In the genomic region with DNA sequence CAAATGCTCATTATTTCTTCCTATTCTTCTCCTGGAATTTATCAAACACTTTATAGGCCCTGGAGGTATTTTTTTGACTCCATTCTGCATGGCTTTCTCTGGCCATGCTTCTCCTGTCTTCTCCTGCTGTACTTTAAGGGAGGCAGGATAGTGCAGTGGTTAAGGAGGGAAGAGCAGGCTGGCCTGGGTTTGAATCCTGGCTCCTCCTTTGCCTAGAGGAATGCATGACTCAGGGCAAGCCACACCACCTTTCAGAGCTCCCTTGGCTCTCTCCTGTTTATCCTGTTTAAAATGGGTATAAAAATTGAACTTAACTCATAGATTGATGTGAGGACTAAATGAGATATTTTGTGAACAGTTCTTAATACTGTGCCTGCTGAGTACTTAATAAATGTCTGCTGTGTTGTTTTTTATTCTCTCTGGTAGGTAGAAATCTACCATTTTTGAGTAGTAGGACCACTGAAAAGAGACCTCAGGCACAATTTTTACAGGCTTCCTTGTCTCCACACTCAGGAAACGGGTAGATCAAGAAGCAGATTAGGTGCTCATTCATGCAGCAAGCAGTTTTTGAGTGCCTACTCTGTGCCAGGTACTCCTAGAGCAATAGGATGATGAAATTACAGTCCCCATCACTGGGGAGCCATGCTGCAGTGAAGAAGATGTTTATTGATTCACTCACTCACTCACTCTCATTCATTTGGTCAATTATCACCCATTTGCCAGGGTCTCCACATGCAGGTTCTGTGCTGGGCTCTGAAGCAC, we compare ENCODE assay signal across 22 cellular contexts. TPM values are rescaled to one million over a fixed set of nuclear protein-coding genes. Genes with fewer than 3 reads are reported as not detected.
DNase-seq lines count a peak whose midpoint lies in the region; ATAC-seq and TF ChIP-seq lines count a peak whose summit lies in the region.
"Had no signal": no experiment of that assay in that cellular context is flagged by ENCODE, and none has a peak within 500 bp of the region (broad histone marks: within the 10 kb centered on the region; RNA-seq: fewer than 3 reads in every experiment).

No MANE protein-coding gene starts in this region.

- TF ChIP-seq CTCF in GM23338 (conservative IDR thresholded peaks at IDR 0.05; ENCODE audit: low read depth in 2 of 2) (no peak), PC-9 (conservative IDR thresholded peaks at IDR 0.05) (no peak)

- H3K27ac ChIP-seq in BLaER1 (no peak overlapping the region), GM23338 (ENCODE audit: low read depth) (no peak overlapping the region), PC-9 (peak overlapping the region; percentile 94), epithelial cell of prostate (peak overlapping the region; percentile 95)
- H3K27ac ChIP-seq: suprapubic skin had no signal

- no peaks in the 10 kb centered on the region for H3K36me3 Mint-ChIP-seq in GM23338 (ENCODE audit: low read depth)
- H3K36me3 Mint-ChIP-seq: memory B cell, natural killer cell had no signal

- CTCF ChIA-PET in PC-9 (lab: Charles Lee) = interaction anchor here (0.6 to 1.0 kb wide), 4 partner anchors 22 to 1838 kb away, joined by 3 read pairs; no protein-coding TSS in a partner anchor

- POLR2A ChIA-PET in PC-9 (lab: Charles Lee; ENCODE audit: unreplicated experiment) = interaction anchor here (0.6 to 0.7 kb wide), 5 partner anchors 11 to 378 kb away, joined by 3 to 13 read pairs (median 6); no protein-coding TSS in a partner anchor

- intact Hi-C loops in PC-9 (cut with micrococcal nuclease; ENCODE audit: unreplicated experiment) = no loop called here

- no peak overlapping the region for H3K4me3 Mint-ChIP-seq in GM23338
- H3K4me3 Mint-ChIP-seq: memory B cell, natural killer cell had no signal

- peaks cover 17% of the 10 kb centered on the region for H3K4me1 ChIP-seq in BLaER1
- peaks cover 44% of the 10 kb centered on the region for H3K4me1 ChIP-seq in GM23338 (ENCODE audit: insufficient read depth)
- peaks cover 71% of the 10 kb centered on the region for H3K4me1 ChIP-seq in PC-9 (replicated peaks; ENCODE audit: insufficient read depth)

- ATAC-seq in GM23338 (no peak), HG03280 (IDR thresholded peaks at IDR 0.05; ENCODE audit: unreplicated experiment) (no peak), HG02623 (IDR thresholded peaks at IDR 0.05; ENCODE audit: unreplicated experiment) (no peak)
- ATAC-seq: natural killer cell, SK-N-SH treated with all-trans-retinoic acid at 6 μM for 48 hours had no signal

- no peak overlapping the region for H3K27ac Mint-ChIP-seq in GM23338
- H3K27ac Mint-ChIP-seq: memory B cell, natural killer cell had no signal

- H3F3A ChIP-seq in GM23338 (replicated peaks; ENCODE audit: low read depth) (no peaks in the 10 kb centered on the region), PC-9 (ENCODE audit: insufficient read depth, low read depth) (peaks cover 47% of the 10 kb centered on the region)

- no peaks in the 10 kb centered on the region for H3K79me2 ChIP-seq in GM23338 (replicated peaks; ENCODE audit: insufficient read depth)
- no peaks in the 10 kb centered on the region for H3K79me2 ChIP-seq in PC-9 (ENCODE audit: low read depth)

- no peaks in the 10 kb centered on the region for H3K9me3 Mint-ChIP-seq in GM23338
- H3K9me3 Mint-ChIP-seq: memory B cell, natural killer cell had no signal

- H3K4me3 ChIP-seq in BLaER1 = no peak overlapping the region
- no peak overlapping the region for H3K4me3 ChIP-seq in GM23338
- H3K4me3 ChIP-seq in PC-9 = peak overlapping the region; percentile 36
- H3K4me3 ChIP-seq: suprapubic skin had no signal

- no peak overlapping the region for H3K9ac ChIP-seq in BLaER1

- no TSS peak for BruUV-seq in PC-9 (replicated peaks; lab: Mats Ljungman, UMichigan)

- H3K9me2 ChIP-seq in GM23338 (ENCODE audit: insufficient read depth) = no peaks in the 10 kb centered on the region
- no peaks in the 10 kb centered on the region for H3K9me2 ChIP-seq in PC-9 (ENCODE audit: insufficient read depth)

- DNase-seq in GM23338 (ENCODE audit: low spot score) (no peak), PC-9 (peak in 1 of 2 experiments; percentile 87), epithelial cell of prostate (ENCODE audit: low read depth, low spot score) (peak; percentile 36), DMS53 (lab: John Stamatoyannopoulos, UW) (no peak)
- DNase-seq in stimulated activated CD4-positive, alpha-beta T cell treated with anti-CD3 and anti-CD28 coated beads, Interleukin-4, amount 100 ng/mL, for 24 hours = no peak
- DNase-seq: activated CD4-positive, alpha-beta T cell treated with anti-CD3 and anti-CD28 coated beads for 4 hours; activated gamma-delta T cell treated with Interleukin-2 at 50 U/mL for 16 hours; amygdala; COR-L47; foreskin fibroblast; Kasumi-1; natural killer cell; NCI-H69; OCI-M1; stimulated activated CD4-positive, alpha-beta T cell treated with anti-CD3 and anti-CD28 coated beads, Interleukin-4, amount 100 ng/mL, for 4 hours; stimulated activated CD8-positive, alpha-beta memory T cell treated with anti-CD3 and anti-CD28 coated beads, Interleukin-4, amount 100 ng/mL, for 48 hours had no signal

- no peaks in the 10 kb centered on the region for H3K27me3 ChIP-seq in BLaER1
- H3K27me3 ChIP-seq in GM23338 (ENCODE audit: insufficient read depth) = no peaks in the 10 kb centered on the region
- no peaks in the 10 kb centered on the region for H3K27me3 ChIP-seq in PC-9 (ENCODE audit: insufficient read depth, low read depth)

- H3K27me3 Mint-ChIP-seq in GM23338 (ENCODE audit: insufficient read depth, low read depth, poor library complexity) = peaks cover 9% of the 10 kb centered on the region

- H3K4me2 ChIP-seq in BLaER1 = peak overlapping the region; percentile 21; the same call in 1 of the 2 replicates
- H3K4me2 ChIP-seq in GM23338 = no peak overlapping the region
- peak overlapping the region; percentile 79 for H3K4me2 ChIP-seq in PC-9

- H4K20me1 ChIP-seq in BLaER1 (no peaks in the 10 kb centered on the region), GM23338 (replicated peaks; ENCODE audit: insufficient read depth) (no peaks in the 10 kb centered on the region), PC-9 (ENCODE audit: insufficient read depth) (no peaks in the 10 kb centered on the region)

- H3K9me3 ChIP-seq in BLaER1 = no peaks in the 10 kb centered on the region
- H3K9me3 ChIP-seq in PC-9 (ENCODE audit: insufficient read depth, low read depth) = no peaks in the 10 kb centered on the region
- H3K9me3 ChIP-seq: suprapubic skin had no signal

- H2AFZ ChIP-seq in GM23338 (peak overlapping the region; percentile 81; the same call in 1 of the 2 replicates), PC-9 (no peak overlapping the region)

- no peaks in the 10 kb centered on the region for H3K36me3 ChIP-seq in BLaER1
- H3K36me3 ChIP-seq in GM23338 (ENCODE audit: insufficient read depth) = no peaks in the 10 kb centered on the region
- no peaks in the 10 kb centered on the region for H3K36me3 ChIP-seq in PC-9 (ENCODE audit: low read depth)
- H3K36me3 ChIP-seq: suprapubic skin had no signal

- peaks cover 59% of the 10 kb centered on the region for H3K4me1 Mint-ChIP-seq in GM23338
- H3K4me1 Mint-ChIP-seq: memory B cell, natural killer cell had no signal

TF ChIP-seq in GM23338, 12 proteins besides CTCF, POLR2A, EP300 and RAD21:
- TF ChIP-seq, protein P1, sequence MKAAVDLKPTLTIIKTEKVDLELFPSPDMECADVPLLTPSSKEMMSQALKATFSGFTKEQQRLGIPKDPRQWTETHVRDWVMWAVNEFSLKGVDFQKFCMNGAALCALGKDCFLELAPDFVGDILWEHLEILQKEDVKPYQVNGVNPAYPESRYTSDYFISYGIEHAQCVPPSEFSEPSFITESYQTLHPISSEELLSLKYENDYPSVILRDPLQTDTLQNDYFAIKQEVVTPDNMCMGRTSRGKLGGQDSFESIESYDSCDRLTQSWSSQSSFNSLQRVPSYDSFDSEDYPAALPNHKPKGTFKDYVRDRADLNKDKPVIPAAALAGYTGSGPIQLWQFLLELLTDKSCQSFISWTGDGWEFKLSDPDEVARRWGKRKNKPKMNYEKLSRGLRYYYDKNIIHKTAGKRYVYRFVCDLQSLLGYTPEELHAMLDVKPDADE (IDR thresholded peaks at IDR 0.05) = no peak
- TF ChIP-seq CREB1 (CRISPR knock-in tag; IDR thresholded peaks at IDR 0.05; ENCODE audit: low read depth) (no peak), EZH2phosphoT487 (IDR thresholded peaks at IDR 0.05; ENCODE audit: unreplicated experiment) (no peak), POLR2AphosphoS5 (IDR thresholded peaks at IDR 0.05; ENCODE audit: low read depth) (no peak)
TF ChIP-seq in GM23338: peak in this region for 0.

RNA-seq across cellular contexts. Expression of gene ARAP3, which starts 32.7 kb away (rescaled TPM):
- 32.8 and 33.2 TPM in 2 replicates for total RNA-seq in GM23338 (2014; rRNA removed; shearing (Covaris generic))
- polyA plus RNA-seq in GM23338 (2016; fragmentation: Nextera tagmentation; extraction: Ambion mirVana) = 18.4 and 21.5 TPM in 2 replicates
- total RNA-seq in PC-9 (2021) = 25.8 and 28.0 TPM in 2 replicates

Comparison
In these comparisons a context has a peak if more than half of its experiments do, and no peak if none do; other contexts are left out.
1. H3K27ac ChIP-seq: peak in PC-9 (single experiment) and epithelial cell of prostate (single experiment); none in BLaER1 (single experiment) and GM23338 (single experiment).